In the genomic region with DNA sequence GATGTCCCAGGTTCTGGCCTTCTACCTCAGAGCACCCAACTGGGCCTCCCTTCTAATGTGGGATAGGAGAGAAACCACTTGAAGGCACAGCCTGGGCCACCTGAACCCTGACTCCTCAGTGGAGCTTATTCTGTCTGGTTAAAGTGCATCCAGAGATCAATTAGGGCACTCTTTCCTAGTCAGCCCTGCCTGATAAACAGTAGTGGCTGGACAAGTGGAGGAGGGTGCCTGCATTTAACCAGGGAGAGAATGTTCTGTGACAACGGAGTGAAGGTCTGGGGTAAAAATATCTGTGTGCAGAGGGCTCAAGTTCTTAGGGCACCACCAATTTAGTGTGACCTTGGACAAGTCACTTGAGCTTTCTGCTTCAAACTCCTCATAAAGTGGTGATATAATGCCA, we compare ENCODE assay signal across 17 cellular contexts.
DNase-seq lines count a peak whose midpoint lies in the region; ATAC-seq and TF ChIP-seq lines count a peak whose summit lies in the region.
"Had no signal": no experiment of that assay in that cellular context is flagged by ENCODE, and none has a peak within 500 bp of the region (broad histone marks: within the 10 kb centered on the region; RNA-seq: fewer than 3 reads in every experiment).

No MANE protein-coding gene starts in this region.

- peak overlapping the region; percentile 63 for H3K27ac Mint-ChIP-seq in glutamatergic neuron (ENCODE audit: unreplicated experiment)
- H3K27ac Mint-ChIP-seq: B cell; CD4-positive, alpha-beta T cell; CD8-positive, alpha-beta T cell had no signal

- H2AFZ ChIP-seq in Karpas-422 (ENCODE audit: low read length): no peak overlapping the region

- no peaks in the 10 kb centered on the region for H3K9me2 ChIP-seq in Karpas-422 (replicated peaks; ENCODE audit: insufficient read depth, low read length)

- peaks cover 16% of the 10 kb centered on the region for H3K9me3 Mint-ChIP-seq in glutamatergic neuron (ENCODE audit: unreplicated experiment)
- H3K9me3 Mint-ChIP-seq: CD8-positive, alpha-beta T cell had no signal

- no peak for TF ChIP-seq POLR2A in right lobe of liver (IDR thresholded peaks at IDR 0.05)

- no peaks in the 10 kb centered on the region for H4K20me1 ChIP-seq in Karpas-422 (ENCODE audit: insufficient read depth, low read depth, low read length)
- H4K20me1 ChIP-seq: BLaER1 treated with 17β-estradiol and CSF1 and Interleukin-3, amounts not matched to agents 10 nM and 100 nM had no signal

- peaks cover 4% of the 10 kb centered on the region for H3K27me3 Mint-ChIP-seq in glutamatergic neuron (ENCODE audit: unreplicated experiment)
- H3K27me3 Mint-ChIP-seq: B cell; CD4-positive, alpha-beta T cell had no signal

- no peak overlapping the region for H3K4me3 Mint-ChIP-seq in glutamatergic neuron (ENCODE audit: unreplicated experiment)
- H3K4me3 Mint-ChIP-seq: B cell; CD4-positive, alpha-beta T cell; CD8-positive, alpha-beta T cell had no signal

- intact Hi-C loops in left ventricle myocardium superior (cut with micrococcal nuclease) (no loop called here), Right ventricle myocardium inferior (cut with DNase I) (no loop called here), right lobe of liver (cut with DNase I) (no loop called here)

- H3K36me3 Mint-ChIP-seq in glutamatergic neuron (ENCODE audit: unreplicated experiment): no peaks in the 10 kb centered on the region
- H3K36me3 Mint-ChIP-seq: CD8-positive, alpha-beta T cell had no signal

- H3K36me3 ChIP-seq in right lobe of liver (no peaks in the 10 kb centered on the region), Karpas-422 (ENCODE audit: insufficient read depth, low read length) (no peaks in the 10 kb centered on the region)
- H3K36me3 ChIP-seq: BLaER1 treated with 17β-estradiol and CSF1 and Interleukin-3, amounts not matched to agents 10 nM and 100 nM had no signal

- H3K4me2 ChIP-seq in Karpas-422 (ENCODE audit: low read depth, low read length, poor library complexity, severe bottlenecking): no peak overlapping the region
- H3K4me2 ChIP-seq: A549; BLaER1 treated with 17β-estradiol and CSF1 and Interleukin-3, amounts not matched to agents 10 nM and 100 nM had no signal

- H3K4me1 Mint-ChIP-seq in glutamatergic neuron (ENCODE audit: low read depth, unreplicated experiment): peaks cover 56% of the 10 kb centered on the region
- H3K4me1 Mint-ChIP-seq: B cell had no signal

- H3K27me3 ChIP-seq in right lobe of liver: no peaks in the 10 kb centered on the region
- H3K27me3 ChIP-seq in Karpas-422 (ENCODE audit: low read length): no peaks in the 10 kb centered on the region
- H3K27me3 ChIP-seq: BLaER1 treated with 17β-estradiol and CSF1 and Interleukin-3, amounts not matched to agents 10 nM and 100 nM had no signal

- H3K27ac ChIP-seq in right lobe of liver (no peak overlapping the region), Karpas-422 (ENCODE audit: low read length) (no peak overlapping the region)
- H3K27ac ChIP-seq: 22Rv1; A549; BLaER1 treated with 17β-estradiol and CSF1 and Interleukin-3, amounts not matched to agents 10 nM and 100 nM; C4-2B had no signal

- H3K9me3 ChIP-seq in right lobe of liver: no peaks in the 10 kb centered on the region
- no peaks in the 10 kb centered on the region for H3K9me3 ChIP-seq in Karpas-422 (ENCODE audit: low read length)
- H3K9me3 ChIP-seq: A549; BLaER1 treated with 17β-estradiol and CSF1 and Interleukin-3, amounts not matched to agents 10 nM and 100 nM; Caco-2 had no signal

- no peak overlapping the region for H3K9ac ChIP-seq in Karpas-422 (ENCODE audit: low read length)
- H3K9ac ChIP-seq: BLaER1 treated with 17β-estradiol and CSF1 and Interleukin-3, amounts not matched to agents 10 nM and 100 nM had no signal

- no peaks in the 10 kb centered on the region for H3K79me2 ChIP-seq in Karpas-422 (ENCODE audit: low read length)

- H3K4me3 ChIP-seq in right lobe of liver: no peak overlapping the region
- H3K4me3 ChIP-seq in Karpas-422 (ENCODE audit: low read length): no peak overlapping the region
- H3K4me3 ChIP-seq: A549; BLaER1 treated with 17β-estradiol and CSF1 and Interleukin-3, amounts not matched to agents 10 nM and 100 nM had no signal

- no peak for TF ChIP-seq CTCF in glutamatergic neuron (IDR thresholded peaks at IDR 0.05; ENCODE audit: partially characterized antibody, unreplicated experiment)
- no peak for TF ChIP-seq CTCF in right lobe of liver (IDR thresholded peaks at IDR 0.05)

- 43% methylated on average over 1 of the region's 1 CpG for WGBS in right lobe of liver (ENCODE audit: insufficient coverage, low coverage, low lambda C conversion rate, missing lambda C conversion rate)

- ATAC-seq in left ventricle myocardium superior (peak; percentile 59), Right ventricle myocardium inferior (no peak), right lobe of liver (peak; percentile 36 to 88 (median 70))
- ATAC-seq: A549; CD8-positive, alpha-beta T cell had no signal

- DNase-seq in left ventricle myocardium superior: no peak
- no peak for DNase-seq in Right ventricle myocardium inferior (ENCODE audit: missing footprints)
- DNase-seq in glutamatergic neuron: no peak
- DNase-seq in right lobe of liver: no peak
- no peak for DNase-seq in Karpas-422
- DNase-seq: AML-193; Caco-2; Calu3; CD4-positive, alpha-beta T cell; CD8-positive, alpha-beta T cell; DMS79 treated with DMSO at 0.1 percent for 48 hours; GF-D8 had no signal

- H3K4me1 ChIP-seq in right lobe of liver: no peaks in the 10 kb centered on the region
- H3K4me1 ChIP-seq in Karpas-422 (ENCODE audit: low read length): no peaks in the 10 kb centered on the region
- H3K4me1 ChIP-seq: A549; BLaER1 treated with 17β-estradiol and CSF1 and Interleukin-3, amounts not matched to agents 10 nM and 100 nM; Caco-2 had no signal
